12 cellular contexts compared by ENCODE assay signal in the genomic region with DNA sequence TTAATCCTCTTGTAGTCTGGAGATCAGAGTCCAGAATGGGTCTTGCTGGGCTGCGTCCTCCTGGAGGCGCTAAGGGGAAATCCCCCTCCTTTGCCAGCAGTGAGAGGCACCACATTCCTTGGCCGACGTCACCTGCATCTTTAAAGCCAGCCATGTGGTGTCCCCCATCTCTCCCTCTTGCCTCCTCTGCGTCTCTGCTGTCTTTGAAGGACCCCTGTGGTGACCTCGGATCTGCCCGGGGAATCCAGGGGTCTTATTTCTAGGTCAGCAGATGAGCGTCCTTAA. TPM values are rescaled to one million over a fixed set of nuclear protein-coding genes. Genes with fewer than 3 reads are reported as not detected.
DNase-seq lines count a peak whose midpoint lies in the region; ATAC-seq and TF ChIP-seq lines count a peak whose summit lies in the region.
"Had no signal": no experiment of that assay in that cellular context is flagged by ENCODE, and none has a peak within 500 bp of the region (broad histone marks: within the 10 kb centered on the region; RNA-seq: fewer than 3 reads in every experiment).

No MANE protein-coding gene starts in this region.

- H3K4me3 Mint-ChIP-seq in CD4-positive, alpha-beta memory T cell = peak overlapping the region; percentile 52 to 94 (median 92)
- H3K4me3 Mint-ChIP-seq in activated naive CD8-positive, alpha-beta T cell treated with anti-CD3 and anti-CD28 coated beads, Interleukin-2, amount 10 ng/mL, durations not matched to agents 7 days and 5 days = peak overlapping the region; percentile 10
- peak overlapping the region; percentile 48 to 94 (median 91) for H3K4me3 Mint-ChIP-seq in naive thymus-derived CD8-positive, alpha-beta T cell
- H3K4me3 Mint-ChIP-seq: neural crest cell had no signal

- peak overlapping the region in 6 of 7 donors; percentile 42 to 97 (median 95) for H3K27ac Mint-ChIP-seq in CD4-positive, alpha-beta memory T cell
- no peak overlapping the region for H3K27ac Mint-ChIP-seq in activated naive CD8-positive, alpha-beta T cell treated with anti-CD3 and anti-CD28 coated beads, Interleukin-2, amount 10 ng/mL, durations not matched to agents 7 days and 5 days
- peak overlapping the region; percentile 55 to 96 (median 94) for H3K27ac Mint-ChIP-seq in naive thymus-derived CD8-positive, alpha-beta T cell

- WGBS in trophoblast cell (ENCODE audit: extremely low coverage, insufficient coverage, insufficient read length) = no CpG with 5 or more reads among the region's 8 CpGs

- POLR2A ChIA-PET in CD4-positive, alpha-beta memory T cell (lab: Charles Lee; ENCODE audit: partially characterized antibody) = interaction anchor here (1.0 kb wide), 2 partner anchors 9 to 89 kb away, joined by 4 read pairs; no protein-coding TSS in a partner anchor
- POLR2A ChIA-PET in activated naive CD8-positive, alpha-beta T cell treated with anti-CD3 and anti-CD28 coated beads, Interleukin-2, amount 10 ng/mL, durations not matched to agents 7 days and 5 days (lab: Charles Lee) = interaction anchor here (1.0 kb wide), 1 partner anchor 30 kb away, joined by 5 read pairs; no protein-coding TSS in a partner anchor
- POLR2A ChIA-PET in naive thymus-derived CD8-positive, alpha-beta T cell (lab: Charles Lee) = interaction anchor here (1.0 kb wide), 1 partner anchor 42 kb away, joined by 5 read pairs; a partner anchor contains a TSS

- no peak overlapping the region for H3K9ac ChIP-seq in trophoblast cell (ENCODE audit: low read length)

- H4K12ac ChIP-seq in trophoblast cell (ENCODE audit: low read depth, low read length) = no peak overlapping the region

- H3K27me3 ChIP-seq in CD4-positive, alpha-beta memory T cell (ENCODE audit: insufficient read depth, low read length) = no peaks in the 10 kb centered on the region
- no peaks in the 10 kb centered on the region for H3K27me3 ChIP-seq in H7 (ENCODE audit: control insufficient read depth, insufficient read depth, low read length)
- H3K27me3 ChIP-seq in trophoblast cell (ENCODE audit: insufficient read depth, low read length) = no peaks in the 10 kb centered on the region

- no peak overlapping the region for H3K4ac ChIP-seq in trophoblast cell (ENCODE audit: low read depth, low read length)

- DNase-seq in CD4-positive, alpha-beta memory T cell = no peak
- peak; percentile 88 for DNase-seq in H7
- DNase-seq in activated naive CD8-positive, alpha-beta T cell treated with anti-CD3 and anti-CD28 coated beads, Interleukin-2, amount 10 ng/mL, durations not matched to agents 7 days and 5 days = no peak
- no peak for DNase-seq in naive thymus-derived CD8-positive, alpha-beta T cell
- DNase-seq in GM20000 (ENCODE audit: low spot score) = no peak
- no peak for DNase-seq in trophoblast cell
- DNase-seq in HK-2 (ENCODE audit: unreplicated experiment) = no peak
- DNase-seq: NCI-H187 treated with DMSO at 0.1 percent for 48 hours, NCI-H510A had no signal

- no peak overlapping the region for H3K4me2 ChIP-seq in trophoblast cell (ENCODE audit: low read length)

- no peak for ATAC-seq in activated naive CD8-positive, alpha-beta T cell treated with anti-CD3 and anti-CD28 coated beads, Interleukin-2, amount 10 ng/mL, durations not matched to agents 7 days and 5 days (ENCODE audit: low read depth)
- no peak for ATAC-seq in naive thymus-derived CD8-positive, alpha-beta T cell

- peak overlapping the region in 1 of 2 donors; percentile 74 for H3K4me3 ChIP-seq in CD4-positive, alpha-beta memory T cell (ENCODE audit: low read length in 2 of 2)
- H3K4me3 ChIP-seq in H7 (ENCODE audit: insufficient read depth, low read depth, low read length) (no peak overlapping the region), trophoblast cell (ENCODE audit: low read depth, low read length) (no peak overlapping the region)
- H3K4me3 ChIP-seq: lung had no signal

- no peaks in the 10 kb centered on the region for H3K9me3 ChIP-seq in CD4-positive, alpha-beta memory T cell (ENCODE audit: control insufficient read depth in 1 of 2, low read length in 2 of 2)
- H3K9me3 ChIP-seq in trophoblast cell (ENCODE audit: insufficient read depth, low read depth, low read length) = no peaks in the 10 kb centered on the region
- H3K9me3 ChIP-seq: thoracic aorta had no signal

- peaks cover 0 to 1% (median 0%) of the 10 kb centered on the region in 8 donors for H3K9me3 Mint-ChIP-seq in CD4-positive, alpha-beta memory T cell
- no peaks in the 10 kb centered on the region for H3K9me3 Mint-ChIP-seq in activated naive CD8-positive, alpha-beta T cell treated with anti-CD3 and anti-CD28 coated beads, Interleukin-2, amount 10 ng/mL, durations not matched to agents 7 days and 5 days
- H3K9me3 Mint-ChIP-seq in naive thymus-derived CD8-positive, alpha-beta T cell = no peaks in the 10 kb centered on the region
- H3K9me3 Mint-ChIP-seq: neural crest cell had no signal

- no peak overlapping the region for H2BK12ac ChIP-seq in trophoblast cell (ENCODE audit: low read length)

- H3K36me3 Mint-ChIP-seq in CD4-positive, alpha-beta memory T cell = peaks cover 35 to 55% of the 10 kb centered on the region in 2 donors
- H3K36me3 Mint-ChIP-seq in activated naive CD8-positive, alpha-beta T cell treated with anti-CD3 and anti-CD28 coated beads, Interleukin-2, amount 10 ng/mL, durations not matched to agents 7 days and 5 days = peaks cover 26% of the 10 kb centered on the region
- H3K36me3 Mint-ChIP-seq in naive thymus-derived CD8-positive, alpha-beta T cell = peaks cover 0 to 56% (median 16%) of the 10 kb centered on the region in 3 donors

- intact Hi-C loops in CD4-positive, alpha-beta memory T cell (cut with micrococcal nuclease) = no loop called here

- no peak overlapping the region for H4K8ac ChIP-seq in trophoblast cell (ENCODE audit: low read depth, low read length)

- H3K18ac ChIP-seq in trophoblast cell (ENCODE audit: low read length) = no peak overlapping the region

- no peak overlapping the region for H3K23ac ChIP-seq in trophoblast cell (ENCODE audit: low read length)

- peak overlapping the region; percentile 63 for H3K27ac ChIP-seq in CD4-positive, alpha-beta memory T cell (ENCODE audit: low read depth, low read length)
- H3K27ac ChIP-seq in trophoblast cell (ENCODE audit: low read depth, low read length) = no peak overlapping the region
- H3K27ac ChIP-seq: thoracic aorta had no signal

- H4K91ac ChIP-seq in trophoblast cell (ENCODE audit: low read depth, low read length) = no peak overlapping the region

- H3K4me1 ChIP-seq in CD4-positive, alpha-beta memory T cell (ENCODE audit: insufficient read depth, low read length) = peaks cover 11% of the 10 kb centered on the region
- peaks cover 0 to 2% of the 10 kb centered on the region in 2 experiments for H3K4me1 ChIP-seq in trophoblast cell (ENCODE audit: control insufficient read depth in 1 of 2, insufficient read depth in 2 of 2, low read length in 2 of 2)

- no peaks in the 10 kb centered on the region for H3K79me1 ChIP-seq in trophoblast cell (ENCODE audit: low read length)

- no peak overlapping the region for H2AK5ac ChIP-seq in trophoblast cell (ENCODE audit: low read length)

- peaks cover 11% of the 10 kb centered on the region for H3K36me3 ChIP-seq in CD4-positive, alpha-beta memory T cell (ENCODE audit: insufficient read depth, low read length)
- H3K36me3 ChIP-seq in H7 (replicated peaks; ENCODE audit: control insufficient read depth, insufficient read depth, low read length) (peaks cover 18% of the 10 kb centered on the region), trophoblast cell (ENCODE audit: control insufficient read depth in 1 of 2, insufficient read depth in 2 of 2, low read length in 2 of 2) (peaks cover 43 to 54% of the 10 kb centered on the region in 2 experiments)

- H2BK5ac ChIP-seq in trophoblast cell (ENCODE audit: low read depth, low read length, poor library complexity) = no peak overlapping the region

- no peaks in the 10 kb centered on the region for H3K27me3 Mint-ChIP-seq in CD4-positive, alpha-beta memory T cell
- no peaks in the 10 kb centered on the region for H3K27me3 Mint-ChIP-seq in activated naive CD8-positive, alpha-beta T cell treated with anti-CD3 and anti-CD28 coated beads, Interleukin-2, amount 10 ng/mL, durations not matched to agents 7 days and 5 days
- H3K27me3 Mint-ChIP-seq in naive thymus-derived CD8-positive, alpha-beta T cell = no peaks in the 10 kb centered on the region

- no peak overlapping the region for H2BK120ac ChIP-seq in trophoblast cell (ENCODE audit: insufficient read depth, low read length, poor library complexity)

- TF ChIP-seq CTCF in GM20000 (IDR thresholded peaks at IDR 0.05; ENCODE audit: extremely low read depth, missing control alignments) = no peak

- CTCF ChIA-PET in CD4-positive, alpha-beta memory T cell (lab: Charles Lee; ENCODE audit: partially characterized antibody) = interaction anchor here (5.2 to 6.7 kb wide), 2 partner anchors 88 to 629 kb away, joined by 122 to 157 read pairs; no protein-coding TSS in a partner anchor

- H3K79me2 ChIP-seq in trophoblast cell (ENCODE audit: control insufficient read depth, insufficient read depth, low read length, poor library complexity) = no peaks in the 10 kb centered on the region

- H2AFZ ChIP-seq in trophoblast cell (ENCODE audit: insufficient read depth, low read length, poor library complexity) = no peak overlapping the region

- H3K14ac ChIP-seq in trophoblast cell (ENCODE audit: low read length) = no peak overlapping the region

- H3K4me1 Mint-ChIP-seq in CD4-positive, alpha-beta memory T cell = peaks cover 13 to 36% (median 26%) of the 10 kb centered on the region in 4 donors
- peaks cover 16% of the 10 kb centered on the region for H3K4me1 Mint-ChIP-seq in activated naive CD8-positive, alpha-beta T cell treated with anti-CD3 and anti-CD28 coated beads, Interleukin-2, amount 10 ng/mL, durations not matched to agents 7 days and 5 days
- H3K4me1 Mint-ChIP-seq in naive thymus-derived CD8-positive, alpha-beta T cell = peaks cover 19 to 43% (median 37%) of the 10 kb centered on the region in 4 donors

RNA-seq across cellular contexts. Expression of a gene that starts 27.2 kb away (rescaled TPM):
- 10 to 100 TPM; 14.6 to 17.0 TPM for total RNA-seq in CD4-positive, alpha-beta memory T cell
- 1 to 10 TPM; 3.4 to 5.0 TPM for polyA plus RNA-seq in CD4-positive, alpha-beta memory T cell
- 19.9 and 37.9 TPM in 2 replicates for total RNA-seq in H7 (2014; rRNA removed; shearing (Covaris generic))
- total RNA-seq in activated naive CD8-positive, alpha-beta T cell treated with anti-CD3 and anti-CD28 coated beads, Interleukin-2, amount 10 ng/mL, durations not matched to agents 7 days and 5 days = 10 to 100 TPM; 39.6 to 40.7 TPM
- total RNA-seq in naive thymus-derived CD8-positive, alpha-beta T cell = 1 to 10 TPM; 6.9 to 7.0 TPM
- polyA plus RNA-seq in naive thymus-derived CD8-positive, alpha-beta T cell = under 1 TPM in 1 of 3 donors, not detected in 2; 0.91 TPM
- polyA plus RNA-seq in trophoblast cell (2013) = 0.94 and 1.00 TPM in 2 replicates

RNA-seq across cellular contexts. Expression of a gene that starts 41.7 kb away (rescaled TPM):
- 10 to 100 TPM; 33.3 to 34.7 TPM for total RNA-seq in CD4-positive, alpha-beta memory T cell
- 10 to 100 TPM; 70.6 to 72.1 TPM for polyA plus RNA-seq in CD4-positive, alpha-beta memory T cell
- 47.6 and 52.0 TPM in 2 replicates for total RNA-seq in H7 (2014; rRNA removed; shearing (Covaris generic))
- 10 to 100 TPM; 42.1 to 43.8 TPM for total RNA-seq in activated naive CD8-positive, alpha-beta T cell treated with anti-CD3 and anti-CD28 coated beads, Interleukin-2, amount 10 ng/mL, durations not matched to agents 7 days and 5 days
- total RNA-seq in naive thymus-derived CD8-positive, alpha-beta T cell = 10 to 100 TPM; 37.7 to 38.1 TPM
- 10 to 100 TPM; 70.2 to 71.6 (median 70.5) TPM for polyA plus RNA-seq in naive thymus-derived CD8-positive, alpha-beta T cell
- 32.3 and 33.1 TPM in 2 replicates for polyA plus RNA-seq in trophoblast cell (2013)

Comparison
In these comparisons a context has a peak if more than half of its experiments do, and no peak if none do; other contexts are left out.
1. H3K4me3 Mint-ChIP-seq: peak in every context shown above with its lines; median percentile 92 in CD4-positive, alpha-beta memory T cell; 91 in naive thymus-derived CD8-positive, alpha-beta T cell; 10 in activated naive CD8-positive, alpha-beta T cell treated with anti-CD3 and anti-CD28 coated beads, Interleukin-2, amount 10 ng/mL, durations not matched to agents 7 days and 5 days.